8 cellular contexts compared by ENCODE assay signal in genomic region chr3:148319161-148319915, GRCh38.
DNase-seq lines count a peak whose midpoint lies in the region; ATAC-seq and TF ChIP-seq lines count a peak whose summit lies in the region.

No MANE protein-coding gene starts in this region.

- H3K36me3 Mint-ChIP-seq in effector memory CD8-positive, alpha-beta T cell (ENCODE audit: insufficient read depth) = no peaks in the 10 kb centered on the region

- no peaks in the 10 kb centered on the region for H3K4me1 Mint-ChIP-seq in effector memory CD8-positive, alpha-beta T cell (ENCODE audit: low read depth in 2 of 2)

- no peaks in the 10 kb centered on the region for H3K79me2 ChIP-seq in osteoblast (ENCODE audit: insufficient read depth, low read length)

- H3K4me2 ChIP-seq in osteoblast (ENCODE audit: insufficient read depth, low read length) = peak overlapping the region; percentile 73

- H3K4me3 Mint-ChIP-seq in effector memory CD8-positive, alpha-beta T cell = no peak overlapping the region

- ATAC-seq in HG03103 (IDR thresholded peaks at IDR 0.05; ENCODE audit: low read depth, unreplicated experiment) = peak; percentile 92
- ATAC-seq in effector memory CD8-positive, alpha-beta T cell (replicated peaks) = no peak

- no peak overlapping the region for H3K27ac Mint-ChIP-seq in effector memory CD8-positive, alpha-beta T cell

- H3K27me3 Mint-ChIP-seq in effector memory CD8-positive, alpha-beta T cell = no peaks in the 10 kb centered on the region

- H3K36me3 ChIP-seq in osteoblast (ENCODE audit: insufficient read depth, low read length) = no peaks in the 10 kb centered on the region

- peak overlapping the region; percentile 91 for H2AFZ ChIP-seq in osteoblast (ENCODE audit: low read length)

- no peaks in the 10 kb centered on the region for H3K9me3 ChIP-seq in osteoblast (ENCODE audit: low read depth, low read length)

- H3K4me1 ChIP-seq in osteoblast (ENCODE audit: insufficient read depth, low read length) = peaks cover 15% of the 10 kb centered on the region

- no peak for TF ChIP-seq CTCF in AG09319 (IDR thresholded peaks at IDR 0.05; ENCODE audit: low read depth, low read length)
- TF ChIP-seq CTCF in osteoblast (IDR thresholded peaks at IDR 0.05; ENCODE audit: extremely low read depth, low read depth, low read length) = no peak

- H3K9me3 Mint-ChIP-seq in effector memory CD8-positive, alpha-beta T cell = peaks cover 0 to 7% of the 10 kb centered on the region in 2 donors

- H4K20me1 ChIP-seq in osteoblast (ENCODE audit: insufficient read depth, low read length) = no peaks in the 10 kb centered on the region

- peak overlapping the region; percentile 93 for H3K27ac ChIP-seq in osteoblast (ENCODE audit: low read depth, low read length)

- no peaks in the 10 kb centered on the region for H3K27me3 ChIP-seq in osteoblast (ENCODE audit: insufficient read depth, low read length)

- DNase-seq in AG09319 (ENCODE audit: extremely low read depth, low read depth) (peak; percentile 15), GM19240 (ENCODE audit: insufficient read length, low spot score) (peak; percentile 3), SKM-1 treated with dmso at 0.1 percent for 144 hours (lab: John Stamatoyannopoulos, UW; ENCODE audit: unreplicated experiment) (peak; percentile 81), osteoblast (ENCODE audit: insufficient read length, low spot score, missing footprints) (peak; percentile 80), NCI-H2029 (lab: John Stamatoyannopoulos, UW) (no peak), kidney glomerular epithelial cell (lab: John Stamatoyannopoulos, UW) (no peak)
- DNase-seq in effector memory CD8-positive, alpha-beta T cell = no peak

- peak overlapping the region; percentile 31 for H3K4me3 ChIP-seq in osteoblast (ENCODE audit: insufficient read depth, low read length)

Comparison
In these comparisons a context has a peak if more than half of its experiments do, and no peak if none do; other contexts are left out.
1. DNase-seq: peak in AG09319 (single experiment), GM19240 (single experiment), SKM-1 treated with dmso at 0.1 percent for 144 hours (single experiment) and osteoblast (single experiment); none in NCI-H2029 (single experiment), effector memory CD8-positive, alpha-beta T cell (0 of 3) and kidney glomerular epithelial cell (single experiment).